Comparison of ENCODE assay signal across 12 cellular contexts in genomic region chr18:63099026-63099840, GRCh38.
DNase-seq lines count a peak whose midpoint lies in the region; ATAC-seq and TF ChIP-seq lines count a peak whose summit lies in the region.
"Had no signal": no experiment of that assay in that cellular context is flagged by ENCODE, and none has a peak within 500 bp of the region (broad histone marks: within the 10 kb centered on the region; RNA-seq: fewer than 3 reads in every experiment).

No MANE protein-coding gene starts in this region.

- ATAC-seq in GM18909 (IDR thresholded peaks at IDR 0.05; ENCODE audit: poor library complexity, unreplicated experiment) (peak; percentile 9), HG03139 (IDR thresholded peaks at IDR 0.05; ENCODE audit: unreplicated experiment) (peak; percentile 10), GM21515 (IDR thresholded peaks at IDR 0.05; ENCODE audit: unreplicated experiment) (no peak)
- ATAC-seq: K562 had no signal

- no peak overlapping the region for H3K27ac ChIP-seq in neural progenitor cell
- H3K27ac ChIP-seq: stomach had no signal

- peaks cover 8% of the 10 kb centered on the region for H3K27me3 Mint-ChIP-seq in activated naive CD8-positive, alpha-beta T cell treated with anti-CD3 and anti-CD28 coated beads for 36 hours
- H3K27me3 Mint-ChIP-seq in neural progenitor cell (ENCODE audit: insufficient read depth, low read depth) (peaks cover 9% of the 10 kb centered on the region), progenitor cell of endocrine pancreas (peaks cover 3% of the 10 kb centered on the region)

- no peaks in the 10 kb centered on the region for H3K36me3 ChIP-seq in neural progenitor cell
- H3K36me3 ChIP-seq: stomach had no signal

- H3K4me3 ChIP-seq in neural progenitor cell, result no peak overlapping the region
- H3K4me3 ChIP-seq: K562, stomach had no signal

- peaks cover 2% of the 10 kb centered on the region for H3K9me3 Mint-ChIP-seq in activated naive CD8-positive, alpha-beta T cell treated with anti-CD3 and anti-CD28 coated beads for 36 hours
- H3K9me3 Mint-ChIP-seq in neural progenitor cell (peaks cover 9% of the 10 kb centered on the region), progenitor cell of endocrine pancreas (ENCODE audit: low read depth) (no peaks in the 10 kb centered on the region)

- no peaks in the 10 kb centered on the region for H3K27me3 ChIP-seq in neural progenitor cell

- no peaks in the 10 kb centered on the region for H3K79me2 ChIP-seq in neural progenitor cell (ENCODE audit: low read depth)

- H3K36me3 Mint-ChIP-seq in activated naive CD8-positive, alpha-beta T cell treated with anti-CD3 and anti-CD28 coated beads for 36 hours, result peaks cover 2% of the 10 kb centered on the region
- H3K36me3 Mint-ChIP-seq in neural progenitor cell (peaks cover 7% of the 10 kb centered on the region), progenitor cell of endocrine pancreas (ENCODE audit: insufficient read depth) (no peaks in the 10 kb centered on the region)

- H3K4me2 ChIP-seq in neural progenitor cell, result no peak overlapping the region

- H3F3A ChIP-seq in neural progenitor cell (ENCODE audit: low read depth), result no peaks in the 10 kb centered on the region

- H3K4me1 ChIP-seq in neural progenitor cell, result no peaks in the 10 kb centered on the region

- peaks cover 47% of the 10 kb centered on the region for H3K4me1 Mint-ChIP-seq in activated naive CD8-positive, alpha-beta T cell treated with anti-CD3 and anti-CD28 coated beads for 36 hours
- peaks cover 6% of the 10 kb centered on the region for H3K4me1 Mint-ChIP-seq in neural progenitor cell
- peaks cover 18% of the 10 kb centered on the region for H3K4me1 Mint-ChIP-seq in progenitor cell of endocrine pancreas (ENCODE audit: low read depth)

- H3K9me3 ChIP-seq in neural progenitor cell (ENCODE audit: low read depth), result no peaks in the 10 kb centered on the region
- H3K9me3 ChIP-seq: stomach had no signal

- H2AFZ ChIP-seq in neural progenitor cell (replicated peaks), result no peak overlapping the region

- DNase-seq in activated naive CD8-positive, alpha-beta T cell treated with anti-CD3 and anti-CD28 coated beads for 36 hours, result no peak
- DNase-seq in neural progenitor cell (ENCODE audit: low spot score), result no peak
- no peak for DNase-seq in NCI-H2029 treated with DMSO at 0.1 percent for 48 hours (lab: John Stamatoyannopoulos, UW)
- no peak for DNase-seq in NCI-H345 treated with DMSO at 0.1 percent for 48 hours (lab: John Stamatoyannopoulos, UW; ENCODE audit: unreplicated experiment)
- DNase-seq in progenitor cell of endocrine pancreas (ENCODE audit: low spot score, unreplicated experiment), result no peak
- DNase-seq: glutamatergic neuron, NCI-H345, stomach had no signal

- H3K4me3 Mint-ChIP-seq in activated naive CD8-positive, alpha-beta T cell treated with anti-CD3 and anti-CD28 coated beads for 36 hours, result no peak overlapping the region
- H3K4me3 Mint-ChIP-seq in neural progenitor cell (no peak overlapping the region), progenitor cell of endocrine pancreas (ENCODE audit: low read depth) (no peak overlapping the region)

- H3K27ac Mint-ChIP-seq in activated naive CD8-positive, alpha-beta T cell treated with anti-CD3 and anti-CD28 coated beads for 36 hours, result peak overlapping the region; percentile 6
- H3K27ac Mint-ChIP-seq in neural progenitor cell (peak overlapping the region; percentile 0), progenitor cell of endocrine pancreas (no peak overlapping the region)

- H4K20me1 ChIP-seq in neural progenitor cell (ENCODE audit: low read depth), result no peaks in the 10 kb centered on the region

- no peak overlapping the region for H3K9ac ChIP-seq in neural progenitor cell

- TF ChIP-seq CTCF in neural progenitor cell (IDR thresholded peaks at IDR 0.05) (no peak), progenitor cell of endocrine pancreas (IDR thresholded peaks at IDR 0.05; ENCODE audit: unreplicated experiment) (no peak)
